8 cellular contexts compared by ENCODE assay signal in genomic region chr21:31873696-31874599, GRCh38. TPM values are rescaled to one million over a fixed set of nuclear protein-coding genes. Genes with fewer than 3 reads are reported as not detected.
DNase-seq lines count a peak whose midpoint lies in the region; ATAC-seq and TF ChIP-seq lines count a peak whose summit lies in the region.

No MANE protein-coding gene starts in this region.

- peak overlapping the region; percentile 60 for H3K9ac ChIP-seq in mesenchymal stem cell (ENCODE audit: low read length)

- H3K4me3 Mint-ChIP-seq in HFFc6 (no peak overlapping the region), T-cell (peak overlapping the region in 2 of 3 donors; percentile 43 to 76)
- H3K4me3 Mint-ChIP-seq in stimulated activated effector memory CD8-positive, alpha-beta T cell treated with anti-CD3 and anti-CD28 coated beads, Interleukin-12 subunit alpha, Interleukin-12 subunit beta, amount 100 ng/mL, for 72 hours, result peak overlapping the region; percentile 49

- H3K27me3 Mint-ChIP-seq in HFFc6 (ENCODE audit: insufficient read depth), result peaks cover 12% of the 10 kb centered on the region
- peaks cover 52 to 62% of the 10 kb centered on the region in 2 donors for H3K27me3 Mint-ChIP-seq in T-cell

- peaks cover 4% of the 10 kb centered on the region; the same call in 1 of the 2 replicates for H3K9me3 Mint-ChIP-seq in HFFc6
- no peaks in the 10 kb centered on the region for H3K9me3 Mint-ChIP-seq in T-cell
- H3K9me3 Mint-ChIP-seq in stimulated activated effector memory CD8-positive, alpha-beta T cell treated with anti-CD3 and anti-CD28 coated beads, Interleukin-12 subunit alpha, Interleukin-12 subunit beta, amount 100 ng/mL, for 72 hours, result no peaks in the 10 kb centered on the region

- no peak overlapping the region for H2BK15ac ChIP-seq in mesenchymal stem cell (ENCODE audit: low read depth, poor library complexity, severe bottlenecking)

- no peak overlapping the region for H3K23ac ChIP-seq in mesenchymal stem cell (ENCODE audit: low read length in 2 of 2)

- peaks cover 33 to 46% of the 10 kb centered on the region in 2 experiments for H3K27me3 ChIP-seq in mesenchymal stem cell (ENCODE audit: control insufficient read depth in 1 of 2, insufficient read depth in 1 of 2, low read length in 2 of 2)

- POLR2A ChIA-PET in T-cell (lab: Charles Lee), result no interaction called here

- H3K27ac Mint-ChIP-seq in HFFc6 (no peak overlapping the region), T-cell (no peak overlapping the region)
- H3K27ac Mint-ChIP-seq in stimulated activated effector memory CD8-positive, alpha-beta T cell treated with anti-CD3 and anti-CD28 coated beads, Interleukin-12 subunit alpha, Interleukin-12 subunit beta, amount 100 ng/mL, for 72 hours, result no peak overlapping the region

- peaks cover 17% of the 10 kb centered on the region for H3K4me1 ChIP-seq in mesenchymal stem cell (ENCODE audit: control insufficient read depth, insufficient read depth, low read depth, low read length)

- CTCF ChIA-PET in T-cell (lab: Charles Lee), result interaction anchor here in 1 of 2 donors (0.8 kb wide), 1 partner anchor 13 kb away, joined by 3 read pairs; no protein-coding TSS in a partner anchor

- TF ChIP-seq CTCF in HFFc6 (IDR thresholded peaks at IDR 0.05) (peak; percentile 58), coronary artery (IDR thresholded peaks at IDR 0.05) (no peak)

- H4K91ac ChIP-seq in mesenchymal stem cell (ENCODE audit: low read length), result no peak overlapping the region

- H3K18ac ChIP-seq in mesenchymal stem cell (ENCODE audit: low read depth in 1 of 2, low read length in 2 of 2), result peak overlapping the region in 1 of 2 experiments; percentile 82

- H3K27ac ChIP-seq in coronary artery, result no peak overlapping the region
- no peak overlapping the region for H3K27ac ChIP-seq in mesenchymal stem cell (ENCODE audit: low read length, poor library complexity, severe bottlenecking)

- H3K4me2 ChIP-seq in mesenchymal stem cell (ENCODE audit: low read length, poor library complexity, severe bottlenecking), result peak overlapping the region; percentile 98

- H3K36me3 Mint-ChIP-seq in HFFc6 (ENCODE audit: low read depth) (no peaks in the 10 kb centered on the region), T-cell (no peaks in the 10 kb centered on the region)
- no peaks in the 10 kb centered on the region for H3K36me3 Mint-ChIP-seq in stimulated activated effector memory CD8-positive, alpha-beta T cell treated with anti-CD3 and anti-CD28 coated beads, Interleukin-12 subunit alpha, Interleukin-12 subunit beta, amount 100 ng/mL, for 72 hours

- DNase-seq in AG20443 (ENCODE audit: low spot score) (peak; percentile 84), HFFc6 (no peak), T-cell (peak in 16 of 34 experiments; percentile 2 to 34 (median 12)), coronary artery (ENCODE audit: low spot score) (no peak), mesenchymal stem cell (peak; percentile 28)
- DNase-seq in stimulated activated effector memory CD8-positive, alpha-beta T cell treated with anti-CD3 and anti-CD28 coated beads, Interleukin-12 subunit alpha, Interleukin-12 subunit beta, amount 100 ng/mL, for 72 hours (ENCODE audit: low spot score in 2 of 2), result peak; percentile 34 to 66

- no peak overlapping the region for H2AK5ac ChIP-seq in mesenchymal stem cell (ENCODE audit: low read length, severe bottlenecking)

- H3K36me3 ChIP-seq in mesenchymal stem cell (ENCODE audit: control insufficient read depth in 1 of 2, insufficient read depth in 2 of 2, low read depth in 1 of 2, low read length in 2 of 2), result no peaks in the 10 kb centered on the region

- H3K4ac ChIP-seq in mesenchymal stem cell (ENCODE audit: low read depth in 1 of 2, low read length in 2 of 2), result no peak overlapping the region

- no peaks in the 10 kb centered on the region for H3K4me1 Mint-ChIP-seq in HFFc6 (ENCODE audit: low read depth)
- H3K4me1 Mint-ChIP-seq in T-cell, result peaks cover 6 to 16% (median 6%) of the 10 kb centered on the region in 3 donors
- peaks cover 7% of the 10 kb centered on the region for H3K4me1 Mint-ChIP-seq in stimulated activated effector memory CD8-positive, alpha-beta T cell treated with anti-CD3 and anti-CD28 coated beads, Interleukin-12 subunit alpha, Interleukin-12 subunit beta, amount 100 ng/mL, for 72 hours

- H3K79me1 ChIP-seq in mesenchymal stem cell (replicated peaks; ENCODE audit: low read length, poor library complexity, severe bottlenecking), result no peaks in the 10 kb centered on the region

- H2BK12ac ChIP-seq in mesenchymal stem cell (ENCODE audit: low read length in 2 of 2), result peak overlapping the region in 1 of 2 experiments; percentile 54

- H3K4me3 ChIP-seq in coronary artery (peak overlapping the region; percentile 76), mesenchymal stem cell (ENCODE audit: insufficient read depth in 1 of 2, low read depth in 1 of 2, low read length in 2 of 2) (peak overlapping the region; percentile 56 to 76)

- 4% methylated on average over 53 of the region's 77 CpGs for WGBS in mesenchymal stem cell

- no peak overlapping the region for H2BK120ac ChIP-seq in mesenchymal stem cell (ENCODE audit: low read depth, low read length)

- peak overlapping the region in 1 of 2 experiments; percentile 1 for H3K14ac ChIP-seq in mesenchymal stem cell (ENCODE audit: low read length in 2 of 2)

- ATAC-seq in T-cell (replicated peaks in 1 of 4) (peak; percentile 45 to 60 (median 53)), HG02678 (IDR thresholded peaks at IDR 0.05; ENCODE audit: unreplicated experiment) (no peak), HG03280 (IDR thresholded peaks at IDR 0.05; ENCODE audit: unreplicated experiment) (no peak)
- ATAC-seq in stimulated activated effector memory CD8-positive, alpha-beta T cell treated with anti-CD3 and anti-CD28 coated beads, Interleukin-12 subunit alpha, Interleukin-12 subunit beta, amount 100 ng/mL, for 72 hours, result peak; percentile 57

- peak overlapping the region; percentile 18 for H2AFZ ChIP-seq in mesenchymal stem cell (ENCODE audit: low read depth, low read length)

- H3K9me3 ChIP-seq in mesenchymal stem cell (ENCODE audit: control insufficient read depth, low read length), result no peaks in the 10 kb centered on the region

- H2BK5ac ChIP-seq in mesenchymal stem cell (ENCODE audit: low read depth, low read length, poor library complexity, severe bottlenecking), result no peak overlapping the region

- H4K8ac ChIP-seq in mesenchymal stem cell (ENCODE audit: low read length), result peak overlapping the region; percentile 36

RNA-seq across cellular contexts. Expression of gene HUNK, which starts 1.1 kb away (rescaled TPM):
- not detected for total RNA-seq in HFFc6 (2021; fragmentation: NEBNext Ultra II Directional; extraction: Animal tissue kit (Norgen Biotek cat#: 25700))
- total RNA-seq in T-cell, result 1 to 10 TPM in 1 of 5 donors, under 1 TPM in 2, not detected in 2; 0.22 to 1.1 (median 0.35) TPM
- 0.46 TPM for polyA plus RNA-seq in mesenchymal stem cell (2013, experiment 1 of 2)
- 0.52 TPM for polyA plus RNA-seq in mesenchymal stem cell (2013, experiment 2 of 2)

Comparison
In these comparisons a context has a peak if more than half of its experiments do, and no peak if none do; other contexts are left out.
1. DNase-seq: peak in AG20443 (single experiment), mesenchymal stem cell (single experiment) and stimulated activated effector memory CD8-positive, alpha-beta T cell treated with anti-CD3 and anti-CD28 coated beads, Interleukin-12 subunit alpha, Interleukin-12 subunit beta, amount 100 ng/mL, for 72 hours (2 of 2); none in HFFc6 (single experiment) and coronary artery (single experiment).
2. ATAC-seq: peak in T-cell (4 of 4) and stimulated activated effector memory CD8-positive, alpha-beta T cell treated with anti-CD3 and anti-CD28 coated beads, Interleukin-12 subunit alpha, Interleukin-12 subunit beta, amount 100 ng/mL, for 72 hours (single experiment); none in HG02678 (single experiment) and HG03280 (single experiment).